ENCODE assay signal across 15 cellular contexts in the genomic region with DNA sequence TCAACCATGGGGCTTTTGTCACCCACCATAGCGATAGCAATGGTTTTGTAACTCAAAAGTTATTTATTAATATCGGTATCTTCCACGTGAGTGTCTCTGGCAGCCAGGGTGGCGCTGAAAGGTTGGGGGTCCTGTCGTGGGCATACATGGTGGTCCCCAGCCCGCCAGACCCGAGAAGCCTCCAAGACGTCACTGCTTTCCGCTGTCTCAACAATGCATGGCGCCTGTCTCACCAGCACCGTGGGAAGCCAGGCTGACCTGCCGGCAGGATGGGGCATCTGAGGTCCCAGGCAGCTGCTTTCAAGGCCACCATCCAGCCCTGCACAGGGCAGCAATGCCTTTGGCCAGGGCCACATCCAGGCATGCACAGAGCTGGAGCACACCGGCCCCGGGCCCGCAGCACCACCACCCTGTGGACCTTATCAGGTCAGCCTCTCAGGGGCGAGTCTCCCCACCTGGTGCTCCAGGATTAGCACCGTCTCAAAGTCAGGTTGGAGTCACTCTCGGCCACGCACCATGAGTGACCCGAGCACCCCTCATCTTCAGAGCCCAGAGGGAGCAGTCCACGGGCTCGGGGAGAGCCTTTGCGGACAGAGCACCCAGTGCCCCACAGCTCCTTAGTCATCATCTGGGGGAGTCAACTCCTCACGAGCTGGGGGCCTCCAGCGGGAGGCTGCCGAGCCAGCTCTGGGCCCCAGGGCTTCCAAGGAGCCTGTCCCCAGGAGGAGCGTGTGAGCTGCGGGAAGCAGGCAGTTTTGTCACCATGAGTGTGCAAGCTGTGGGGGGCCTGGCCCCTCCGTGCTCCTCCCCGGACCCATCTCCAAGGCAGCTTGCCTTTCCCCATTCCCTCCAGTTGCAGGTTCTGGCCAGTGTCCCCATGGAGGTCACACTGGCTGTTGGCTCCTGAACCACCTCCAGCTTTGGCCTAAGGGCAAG. TPM values are rescaled to one million over a fixed set of nuclear protein-coding genes. Genes with fewer than 3 reads are reported as not detected.
"Had no signal": no experiment of that assay in that cellular context is flagged by ENCODE, and none has a peak within 500 bp of the region (broad histone marks: within the 10 kb centered on the region; RNA-seq: fewer than 3 reads in every experiment).

No MANE protein-coding gene starts in this region.

- H3K9me3 Mint-ChIP-seq: activated B cell treated with CpG ODN at 0.5 μM for 24 hours; activated CD4-positive, alpha-beta memory T cell treated with anti-CD3 and anti-CD28 coated beads for 36 hours; activated naive CD4-positive, alpha-beta T cell treated with anti-CD3 and anti-CD28 coated beads, Interleukin-2, amount 10 ng/mL, durations not matched to agents 7 days and 5 days; activated naive CD8-positive, alpha-beta T cell treated with anti-CD3 and anti-CD28 coated beads, Interleukin-2, amount 50 U/mL, for 24 hours; activated T-cell treated with anti-CD3 and anti-CD28 coated beads, Interleukin-2, amount 50 U/mL, for 4 hours; activated T-helper 1 cell treated with anti-CD3 and anti-CD28 coated beads, Interleukin-12 subunit alpha, Interleukin-12 subunit beta, Interleukin-2, Interleukin-4 antibody, amounts not matched to agents 30 ng/mL and 10 ng/mL and 1 ng/mL, durations not matched to agents 14 hours and 24 hours and 36 hours had no signal

- H3K27me3 ChIP-seq: MG63 had no signal

- H3K36me3 ChIP-seq: MG63 had no signal

- H3K36me3 Mint-ChIP-seq: activated CD4-positive, alpha-beta memory T cell treated with anti-CD3 and anti-CD28 coated beads for 36 hours; activated naive CD4-positive, alpha-beta T cell treated with anti-CD3 and anti-CD28 coated beads, Interleukin-2, amount 10 ng/mL, durations not matched to agents 7 days and 5 days; activated naive CD8-positive, alpha-beta T cell; brain had no signal

- H3K27ac Mint-ChIP-seq: activated B cell treated with CpG ODN at 0.5 μM for 24 hours; activated CD4-positive, alpha-beta memory T cell treated with anti-CD3 and anti-CD28 coated beads for 36 hours; activated naive CD4-positive, alpha-beta T cell treated with anti-CD3 and anti-CD28 coated beads, Interleukin-2, amount 10 ng/mL, durations not matched to agents 7 days and 5 days; activated naive CD8-positive, alpha-beta T cell; activated naive CD8-positive, alpha-beta T cell treated with anti-CD3 and anti-CD28 coated beads, Interleukin-2, amount 50 U/mL, for 24 hours; activated T-helper 1 cell treated with anti-CD3 and anti-CD28 coated beads, Interleukin-12 subunit alpha, Interleukin-12 subunit beta, Interleukin-2, Interleukin-4 antibody, amounts not matched to agents 30 ng/mL and 10 ng/mL and 1 ng/mL, durations not matched to agents 14 hours and 24 hours and 36 hours had no signal

- H3K4me3 ChIP-seq: MG63, PC-9 had no signal

- H3K4me2 ChIP-seq: PC-9 had no signal

- H3K27ac ChIP-seq: PC-9, RWPE1, VCaP had no signal

- H3K4me3 Mint-ChIP-seq: activated B cell treated with CpG ODN at 0.5 μM for 24 hours; activated CD4-positive, alpha-beta memory T cell treated with anti-CD3 and anti-CD28 coated beads for 36 hours; activated naive CD4-positive, alpha-beta T cell treated with anti-CD3 and anti-CD28 coated beads, Interleukin-2, amount 10 ng/mL, durations not matched to agents 7 days and 5 days; activated naive CD8-positive, alpha-beta T cell; activated naive CD8-positive, alpha-beta T cell treated with anti-CD3 and anti-CD28 coated beads, Interleukin-2, amount 50 U/mL, for 24 hours; activated T-cell treated with anti-CD3 and anti-CD28 coated beads, Interleukin-2, amount 50 U/mL, for 4 hours; activated T-helper 1 cell treated with anti-CD3 and anti-CD28 coated beads, Interleukin-12 subunit alpha, Interleukin-12 subunit beta, Interleukin-2, Interleukin-4 antibody, amounts not matched to agents 30 ng/mL and 10 ng/mL and 1 ng/mL, durations not matched to agents 14 hours and 24 hours and 36 hours; brain had no signal

- H2AFZ ChIP-seq: PC-9 had no signal

- H3K9me3 ChIP-seq: MG63 had no signal

- DNase-seq: NCI-H1436 treated with DMSO at 0.1 percent for 48 hours had no signal

- H3K4me1 Mint-ChIP-seq: activated naive CD4-positive, alpha-beta T cell treated with anti-CD3 and anti-CD28 coated beads, Interleukin-2, amount 10 ng/mL, durations not matched to agents 7 days and 5 days had no signal

RNA-seq across cellular contexts. Expression of gene C14orf180, which starts 14.6 kb away (rescaled TPM):
- total RNA-seq: activated B cell treated with CpG ODN at 0.5 μM for 24 hours; activated CD4-positive, alpha-beta memory T cell treated with anti-CD3 and anti-CD28 coated beads for 36 hours; activated T-cell treated with anti-CD3 and anti-CD28 coated beads, Interleukin-2, amount 50 U/mL, for 4 hours; activated T-helper 1 cell treated with anti-CD3 and anti-CD28 coated beads, Interleukin-12 subunit alpha, Interleukin-12 subunit beta, Interleukin-2, Interleukin-4 antibody, amounts not matched to agents 30 ng/mL and 10 ng/mL and 1 ng/mL, durations not matched to agents 14 hours and 24 hours and 36 hours; bronchial epithelial cell; PC-9 had no signal

RNA-seq across cellular contexts. Expression of gene TMEM179, which starts 39.6 kb away (rescaled TPM):
- total RNA-seq: activated B cell treated with CpG ODN at 0.5 μM for 24 hours; activated CD4-positive, alpha-beta memory T cell treated with anti-CD3 and anti-CD28 coated beads for 36 hours; activated T-cell treated with anti-CD3 and anti-CD28 coated beads, Interleukin-2, amount 50 U/mL, for 4 hours; bronchial epithelial cell; PC-9; Right ventricle myocardium inferior had no signal
